ENCODE assay signal across 21 cellular contexts in the genomic region with DNA sequence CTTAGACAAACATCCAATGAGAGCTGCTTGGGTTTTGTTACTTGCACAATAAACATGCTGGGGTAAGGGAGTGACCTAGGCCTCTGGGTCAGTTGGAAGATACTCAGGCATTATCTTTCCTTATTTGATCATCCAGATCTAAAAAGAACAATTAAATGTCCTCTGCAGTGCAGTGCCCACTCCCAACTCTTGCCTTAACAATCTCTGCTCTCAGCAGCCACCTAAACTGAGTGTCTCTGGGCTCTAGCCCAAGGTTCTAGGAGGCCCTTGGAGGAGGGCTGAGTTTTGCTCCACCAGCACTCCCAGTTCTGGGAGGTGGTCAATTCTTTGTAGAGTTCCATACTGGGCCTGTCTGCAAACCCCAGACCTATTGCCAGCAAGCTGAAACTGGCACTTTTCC. TPM values are rescaled to one million over a fixed set of nuclear protein-coding genes. Genes with fewer than 3 reads are reported as not detected.
DNase-seq lines count a peak whose midpoint lies in the region; ATAC-seq and TF ChIP-seq lines count a peak whose summit lies in the region.
"Had no signal": no experiment of that assay in that cellular context is flagged by ENCODE, and none has a peak within 500 bp of the region (broad histone marks: within the 10 kb centered on the region; RNA-seq: fewer than 3 reads in every experiment).

No MANE protein-coding gene starts in this region.

- H3K27ac ChIP-seq in CD4-positive, alpha-beta T cell (ENCODE audit: low read depth, low read length) = no peak overlapping the region
- H3K27ac ChIP-seq: GM23248 had no signal

- no peak for ATAC-seq in CD4-positive, alpha-beta T cell (ENCODE audit: poor library complexity)
- ATAC-seq in naive B cell (ENCODE audit: low read depth in 2 of 2) (no peak), HG02678 (IDR thresholded peaks at IDR 0.05; ENCODE audit: unreplicated experiment) (no peak)
- ATAC-seq: HepG2, SK-N-SH treated with all-trans-retinoic acid at 6 μM for 48 hours had no signal

- in situ Hi-C loops in GM13977 (cut with MboI; ENCODE audit: low pct_unique_long_range_greater_than_20kb, low sequenced_read_pairs, unreplicated experiment) = no loop called here

- POLR2A ChIA-PET in CD4-positive, alpha-beta T cell (lab: Charles Lee) = interaction anchor here (2.5 kb wide), 1 partner anchor 8 kb away, joined by 19 read pairs; a partner anchor contains a TSS

- no peak for DNase-seq in CD4-positive, alpha-beta T cell
- DNase-seq in GM13977 (ENCODE audit: low spot score) = peak; percentile 28
- DNase-seq in activated T-helper 1 cell treated with anti-CD3 and anti-CD28 coated beads, Interleukin-12 subunit alpha, Interleukin-12 subunit beta, Interleukin-2, Interleukin-4 antibody, amounts not matched to agents 30 ng/mL and 10 ng/mL and 1 ng/mL, durations not matched to agents 14 hours and 24 hours and 36 hours (ENCODE audit: low spot score) = no peak
- no peak for DNase-seq in naive B cell
- no peak for DNase-seq in NCI-H2196 (lab: John Stamatoyannopoulos, UW; ENCODE audit: unreplicated experiment)
- no peak for DNase-seq in OCI-M1 (lab: John Stamatoyannopoulos, UW)
- DNase-seq in stimulated activated CD4-positive, alpha-beta T cell treated with anti-CD3 and anti-CD28 coated beads, Interleukin-2, amount 100 ng/mL, for 48 hours = no peak
- DNase-seq: BE2C; CD4-positive, alpha-beta memory T cell; GM23248; KG1; NCI-H1092; NCI-H2081 treated with DMSO at 0.1 percent for 48 hours; NCI-H226; NCI-H526; SHP77 treated with DMSO at 0.1 percent for 48 hours had no signal

- TF ChIP-seq CTCF in CD4-positive, alpha-beta T cell (IDR thresholded peaks at IDR 0.05) = no peak
- no peak for TF ChIP-seq CTCF in GM13977 (IDR thresholded peaks at IDR 0.05; ENCODE audit: extremely low read depth, insufficient read depth, missing control alignments)

- CTCF ChIA-PET in CD4-positive, alpha-beta T cell (lab: Charles Lee) = interaction anchor here (1.3 kb wide), 1 partner anchor 12 kb away, joined by 4 read pairs; no protein-coding TSS in a partner anchor

- H3K36me3 Mint-ChIP-seq in CD4-positive, alpha-beta T cell (ENCODE audit: low read depth) = no peaks in the 10 kb centered on the region
- no peaks in the 10 kb centered on the region for H3K36me3 Mint-ChIP-seq in activated T-helper 1 cell treated with anti-CD3 and anti-CD28 coated beads, Interleukin-12 subunit alpha, Interleukin-12 subunit beta, Interleukin-2, Interleukin-4 antibody, amounts not matched to agents 30 ng/mL and 10 ng/mL and 1 ng/mL, durations not matched to agents 14 hours and 24 hours and 36 hours (ENCODE audit: low read depth)
- no peaks in the 10 kb centered on the region for H3K36me3 Mint-ChIP-seq in naive B cell
- H3K36me3 Mint-ChIP-seq: CD4-positive, alpha-beta memory T cell had no signal

- peak overlapping the region; percentile 55 for H3K4me3 Mint-ChIP-seq in CD4-positive, alpha-beta T cell
- peak overlapping the region; percentile 22 for H3K4me3 Mint-ChIP-seq in activated T-helper 1 cell treated with anti-CD3 and anti-CD28 coated beads, Interleukin-12 subunit alpha, Interleukin-12 subunit beta, Interleukin-2, Interleukin-4 antibody, amounts not matched to agents 30 ng/mL and 10 ng/mL and 1 ng/mL, durations not matched to agents 14 hours and 24 hours and 36 hours
- peak overlapping the region in 6 of 8 donors; percentile 58 to 81 (median 72) for H3K4me3 Mint-ChIP-seq in naive B cell

- H3K9me3 ChIP-seq in CD4-positive, alpha-beta T cell (ENCODE audit: control insufficient read depth, low read length) = no peaks in the 10 kb centered on the region
- H3K9me3 ChIP-seq: BE2C had no signal

- H3K4me1 Mint-ChIP-seq in CD4-positive, alpha-beta T cell (ENCODE audit: low read depth) = peaks cover 51% of the 10 kb centered on the region
- H3K4me1 Mint-ChIP-seq in activated T-helper 1 cell treated with anti-CD3 and anti-CD28 coated beads, Interleukin-12 subunit alpha, Interleukin-12 subunit beta, Interleukin-2, Interleukin-4 antibody, amounts not matched to agents 30 ng/mL and 10 ng/mL and 1 ng/mL, durations not matched to agents 14 hours and 24 hours and 36 hours (ENCODE audit: low read depth) = peaks cover 58% of the 10 kb centered on the region
- H3K4me1 Mint-ChIP-seq in naive B cell = peaks cover 32 to 53% (median 44%) of the 10 kb centered on the region in 3 donors

- H3K27ac Mint-ChIP-seq in CD4-positive, alpha-beta T cell = no peak overlapping the region
- H3K27ac Mint-ChIP-seq in activated T-helper 1 cell treated with anti-CD3 and anti-CD28 coated beads, Interleukin-12 subunit alpha, Interleukin-12 subunit beta, Interleukin-2, Interleukin-4 antibody, amounts not matched to agents 30 ng/mL and 10 ng/mL and 1 ng/mL, durations not matched to agents 14 hours and 24 hours and 36 hours = no peak overlapping the region
- no peak overlapping the region for H3K27ac Mint-ChIP-seq in naive B cell
- H3K27ac Mint-ChIP-seq: CD4-positive, alpha-beta memory T cell had no signal

- peaks cover 97% of the 10 kb centered on the region for H3K27me3 ChIP-seq in CD4-positive, alpha-beta T cell (ENCODE audit: control insufficient read depth, insufficient read depth, low read length)

- intact Hi-C loops in CD4-positive, alpha-beta T cell (cut with DNase I, micrococcal nuclease) = no loop called here
- intact Hi-C loops in activated T-helper 1 cell treated with anti-CD3 and anti-CD28 coated beads, Interleukin-12 subunit alpha, Interleukin-12 subunit beta, Interleukin-2, Interleukin-4 antibody, amounts not matched to agents 30 ng/mL and 10 ng/mL and 1 ng/mL, durations not matched to agents 14 hours and 24 hours and 36 hours (cut with micrococcal nuclease) = loop anchor here (5.0 to 10.0 kb wide), 3 partner anchors 467 to 1741 kb away; a partner anchor contains a TSS

- H3K27me3 Mint-ChIP-seq in CD4-positive, alpha-beta T cell = peaks cover 90% of the 10 kb centered on the region
- H3K27me3 Mint-ChIP-seq in activated T-helper 1 cell treated with anti-CD3 and anti-CD28 coated beads, Interleukin-12 subunit alpha, Interleukin-12 subunit beta, Interleukin-2, Interleukin-4 antibody, amounts not matched to agents 30 ng/mL and 10 ng/mL and 1 ng/mL, durations not matched to agents 14 hours and 24 hours and 36 hours (ENCODE audit: insufficient read depth) = peaks cover 87% of the 10 kb centered on the region
- H3K27me3 Mint-ChIP-seq in naive B cell = peaks cover 80 to 89% (median 87%) of the 10 kb centered on the region in 3 donors

- no peaks in the 10 kb centered on the region for H3K9me3 Mint-ChIP-seq in CD4-positive, alpha-beta T cell
- H3K9me3 Mint-ChIP-seq in activated T-helper 1 cell treated with anti-CD3 and anti-CD28 coated beads, Interleukin-12 subunit alpha, Interleukin-12 subunit beta, Interleukin-2, Interleukin-4 antibody, amounts not matched to agents 30 ng/mL and 10 ng/mL and 1 ng/mL, durations not matched to agents 14 hours and 24 hours and 36 hours = peaks cover 4% of the 10 kb centered on the region
- H3K9me3 Mint-ChIP-seq in naive B cell = peaks cover 0 to 14% (median 0%) of the 10 kb centered on the region in 7 donors

RNA-seq across cellular contexts. Expression of a gene that starts 1.8 kb away (rescaled TPM):
- total RNA-seq in CD4-positive, alpha-beta T cell = not detected
- 0.10 TPM in 1 of 2 replicates, not detected in the other for total RNA-seq in activated T-helper 1 cell treated with anti-CD3 and anti-CD28 coated beads, Interleukin-12 subunit alpha, Interleukin-12 subunit beta, Interleukin-2, Interleukin-4 antibody, amounts not matched to agents 30 ng/mL and 10 ng/mL and 1 ng/mL, durations not matched to agents 14 hours and 24 hours and 36 hours
- not detected for polyA plus RNA-seq in naive B cell (ENCODE audit: low read depth in 6 of 6)
- total RNA-seq: CD4-positive, alpha-beta memory T cell; GM23248; HepG2 had no signal
- polyA plus RNA-seq: CD4-positive, alpha-beta memory T cell; GM23248; HepG2 had no signal

RNA-seq across cellular contexts. Expression of a gene that starts 8.1 kb away (rescaled TPM):
- total RNA-seq in CD4-positive, alpha-beta T cell = not detected
- total RNA-seq in activated T-helper 1 cell treated with anti-CD3 and anti-CD28 coated beads, Interleukin-12 subunit alpha, Interleukin-12 subunit beta, Interleukin-2, Interleukin-4 antibody, amounts not matched to agents 30 ng/mL and 10 ng/mL and 1 ng/mL, durations not matched to agents 14 hours and 24 hours and 36 hours = 0.10 and 0.20 TPM in 2 replicates
- polyA plus RNA-seq in naive B cell (ENCODE audit: low read depth in 6 of 6) = not detected
- total RNA-seq: CD4-positive, alpha-beta memory T cell; GM23248 had no signal
- polyA plus RNA-seq: CD4-positive, alpha-beta memory T cell; HepG2 had no signal

RNA-seq across cellular contexts. Expression of a gene that starts 52.4 kb away (rescaled TPM):
- total RNA-seq in CD4-positive, alpha-beta T cell = not detected
- not detected in 2 replicates for total RNA-seq in activated T-helper 1 cell treated with anti-CD3 and anti-CD28 coated beads, Interleukin-12 subunit alpha, Interleukin-12 subunit beta, Interleukin-2, Interleukin-4 antibody, amounts not matched to agents 30 ng/mL and 10 ng/mL and 1 ng/mL, durations not matched to agents 14 hours and 24 hours and 36 hours
- not detected for polyA plus RNA-seq in naive B cell (ENCODE audit: low read depth in 6 of 6)
- total RNA-seq: CD4-positive, alpha-beta memory T cell; GM23248; HepG2; M059J; RPMI7951 had no signal
- polyA plus RNA-seq: CD4-positive, alpha-beta memory T cell; HepG2 had no signal
